ENCODE assay signal across 11 cellular contexts in the genomic region with DNA sequence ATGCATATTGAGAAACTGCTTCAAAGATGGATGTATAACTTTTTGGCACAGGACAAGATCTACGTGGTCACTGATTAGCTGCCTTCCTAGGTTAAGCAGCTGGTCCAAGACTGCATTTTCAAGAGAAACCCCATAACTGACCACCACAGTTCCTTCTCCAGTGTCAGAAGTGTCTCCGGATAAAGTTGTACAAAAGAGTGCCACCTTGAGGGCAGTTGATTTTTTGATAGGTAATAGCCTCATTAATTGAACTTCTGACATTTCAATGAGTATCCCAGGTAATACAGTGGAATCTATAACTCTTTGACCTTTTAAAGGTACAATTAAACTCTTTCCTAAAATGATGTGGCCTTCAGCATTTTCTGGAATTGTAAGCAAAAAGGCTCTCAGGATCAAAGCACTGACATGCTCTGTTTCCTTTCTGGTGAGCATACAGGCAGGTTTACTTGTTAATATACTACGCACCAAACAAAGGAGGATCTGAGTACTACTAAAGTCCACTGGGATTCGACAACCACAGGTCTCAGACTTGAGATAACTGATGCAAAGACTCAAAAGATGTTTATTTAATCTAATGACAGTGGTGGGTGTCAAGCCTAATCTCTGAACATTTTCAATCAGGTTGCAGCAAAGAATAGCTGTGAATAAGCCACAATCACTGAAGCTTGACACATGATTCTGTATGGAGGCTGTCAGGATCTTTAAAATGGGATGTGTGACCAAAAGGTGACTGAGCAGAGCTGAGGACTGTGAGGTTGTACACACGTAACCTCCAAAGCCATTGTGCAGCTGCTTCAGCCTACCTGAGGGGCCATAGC. TPM values are rescaled to one million over a fixed set of nuclear protein-coding genes. Genes with fewer than 3 reads are reported as not detected.
DNase-seq lines count a peak whose midpoint lies in the region; ATAC-seq, FAIRE-seq and TF ChIP-seq lines count a peak whose summit lies in the region.
"Had no signal": no experiment of that assay in that cellular context is flagged by ENCODE, and none has a peak within 500 bp of the region (broad histone marks: within the 10 kb centered on the region; RNA-seq: fewer than 3 reads in every experiment).

No MANE protein-coding gene starts in this region.

- H2BK120ac ChIP-seq in H9 (ENCODE audit: low read depth, low read length, poor library complexity, severe bottlenecking) = no peak overlapping the region

- no peak overlapping the region for H2BK20ac ChIP-seq in H9 (ENCODE audit: low read depth, low read length, poor library complexity, severe bottlenecking)

- H3K4me1 ChIP-seq in H9 (ENCODE audit: insufficient read depth, low read length) = no peaks in the 10 kb centered on the region

- no peak overlapping the region for H2AFZ ChIP-seq in H9 (ENCODE audit: low read length)

- no peaks in the 10 kb centered on the region for H3K27me3 Mint-ChIP-seq in H9 (ENCODE audit: low read depth)
- H3K27me3 Mint-ChIP-seq in activated CD4-positive, alpha-beta T cell treated with anti-CD3 and anti-CD28 coated beads, Interleukin-2, amount 10 ng/mL, durations not matched to agents 24 days and 14 days = no peaks in the 10 kb centered on the region

- H3K56ac ChIP-seq in H9 (ENCODE audit: insufficient read length, low read depth, low read length) = no peak overlapping the region

- no peak overlapping the region for H3K4me2 ChIP-seq in H9 (ENCODE audit: insufficient read depth, insufficient read length, low read length)

- H3K27me3 ChIP-seq in H9 (ENCODE audit: insufficient read depth, low read length) = no peaks in the 10 kb centered on the region

- TF ChIP-seq CTCF in D721Med (IDR thresholded peaks at IDR 0.05; ENCODE audit: insufficient read depth, missing control alignments) = peak; percentile 17
- TF ChIP-seq CTCF in H9 (conservative IDR thresholded peaks at IDR 0.05) = peak; percentile 43; the same call in 2 of the 3 replicates
- peak; percentile 10 for TF ChIP-seq CTCF in foreskin fibroblast (IDR thresholded peaks at IDR 0.05; ENCODE audit: low read depth, low read length)
- TF ChIP-seq CTCF in GM10248 (IDR thresholded peaks at IDR 0.05; ENCODE audit: control extremely low read depth, extremely low read depth, low read depth, missing control alignments) = no peak

- no peak overlapping the region for H3K4me3 ChIP-seq in foreskin fibroblast (ENCODE audit: low read depth in 1 of 2, low read length in 2 of 2)

- no peaks in the 10 kb centered on the region for H3K9me3 Mint-ChIP-seq in H9
- H3K9me3 Mint-ChIP-seq in activated CD4-positive, alpha-beta T cell treated with anti-CD3 and anti-CD28 coated beads, Interleukin-2, amount 10 ng/mL, durations not matched to agents 24 days and 14 days = no peaks in the 10 kb centered on the region

- H3K4me1 Mint-ChIP-seq in H9 = peaks cover 15 to 17% of the 10 kb centered on the region in 2 experiments
- no peaks in the 10 kb centered on the region for H3K4me1 Mint-ChIP-seq in activated CD4-positive, alpha-beta T cell treated with anti-CD3 and anti-CD28 coated beads, Interleukin-2, amount 10 ng/mL, durations not matched to agents 24 days and 14 days

- no peak overlapping the region for H3K9ac ChIP-seq in H9 (ENCODE audit: extremely low read depth, insufficient read length, low read length)

- no peaks in the 10 kb centered on the region for H3K79me2 ChIP-seq in H9 (ENCODE audit: insufficient read depth, low read length)

- no peak overlapping the region for H3K4me3 Mint-ChIP-seq in H9
- H3K4me3 Mint-ChIP-seq in activated CD4-positive, alpha-beta T cell treated with anti-CD3 and anti-CD28 coated beads, Interleukin-2, amount 10 ng/mL, durations not matched to agents 24 days and 14 days = no peak overlapping the region

- no peaks in the 10 kb centered on the region for H3K23me2 ChIP-seq in H9 (ENCODE audit: insufficient read length, low read depth, low read length, poor library complexity, severe bottlenecking)

- no peak overlapping the region for H2BK12ac ChIP-seq in H9 (ENCODE audit: insufficient read length, low read depth, low read length)

- POLR2A ChIA-PET in GM10248 (lab: Yijun Ruan, JAX) = no interaction called here

- no peak overlapping the region for H2AK5ac ChIP-seq in H9 (ENCODE audit: insufficient read length, low read length)

- intact Hi-C loops in activated CD4-positive, alpha-beta T cell treated with anti-CD3 and anti-CD28 coated beads, Interleukin-2, amount 10 ng/mL, durations not matched to agents 24 days and 14 days (cut with micrococcal nuclease) = no loop called here

- no peak for ATAC-seq in GM18502 (IDR thresholded peaks at IDR 0.05; ENCODE audit: poor library complexity, unreplicated experiment)

- FAIRE-seq in D721Med (lab: Jason Lieb, UNC) = no peak

- H2BK5ac ChIP-seq in H9 (ENCODE audit: insufficient read length, low read length) = no peak overlapping the region

- DNase-seq in D721Med (ENCODE audit: insufficient read length, low spot score) (no peak), H9 (no peak), OCI-M1 (lab: John Stamatoyannopoulos, UW) (peak; percentile 13), foreskin fibroblast (peak in 1 of 2 donors; percentile 31), DMS114 treated with DMSO at 0.1 percent for 48 hours (lab: John Stamatoyannopoulos, UW; ENCODE audit: unreplicated experiment) (no peak), GM10248 (ENCODE audit: extremely low spot score) (no peak)
- no peak for DNase-seq in activated CD4-positive, alpha-beta T cell treated with anti-CD3 and anti-CD28 coated beads, Interleukin-2, amount 10 ng/mL, durations not matched to agents 24 days and 14 days
- DNase-seq: activated CD8-positive, alpha-beta memory T cell treated with anti-CD3 and anti-CD28 coated beads, Interleukin-2, amount 50 U/mL, for 4 hours; cortex of kidney; NCI-H2029 treated with DMSO at 0.1 percent for 48 hours had no signal

- H3K9me3 ChIP-seq in H9 (ENCODE audit: control insufficient read depth, low read depth, low read length) = no peaks in the 10 kb centered on the region

- no peaks in the 10 kb centered on the region for H3K79me1 ChIP-seq in H9 (ENCODE audit: insufficient read depth, low read depth, low read length, poor library complexity, severe bottlenecking)

- H3K23ac ChIP-seq in H9 (ENCODE audit: insufficient read length, low read depth, low read length) = no peak overlapping the region

- H4K8ac ChIP-seq in H9 (replicated peaks; ENCODE audit: insufficient read length, low read depth, low read length) = no peak overlapping the region

- WGBS in H9 (ENCODE audit: extremely low coverage, insufficient read length, low lambda C conversion rate) = no CpG with 5 or more reads among the region's 5 CpGs

- H3K18ac ChIP-seq in H9 (ENCODE audit: insufficient read length, low read depth, low read length) = no peak overlapping the region

- H3T11ph ChIP-seq in H9 (ENCODE audit: low read length) = no peak overlapping the region

- H3K27ac Mint-ChIP-seq in H9 = peak overlapping the region in 2 of 3 experiments; percentile 34 to 44; a peak in 1 of 7 replicates
- no peak overlapping the region for H3K27ac Mint-ChIP-seq in activated CD4-positive, alpha-beta T cell treated with anti-CD3 and anti-CD28 coated beads, Interleukin-2, amount 10 ng/mL, durations not matched to agents 24 days and 14 days

- H3K14ac ChIP-seq in H9 (ENCODE audit: insufficient read depth, low read length) = no peak overlapping the region

- no peak overlapping the region for H3K4ac ChIP-seq in H9 (ENCODE audit: low read depth, low read length)

- H2BK15ac ChIP-seq in H9 (ENCODE audit: low read depth, low read length) = no peak overlapping the region

- H3K27ac ChIP-seq in H9 (ENCODE audit: insufficient read length, low read depth, low read length) = no peak overlapping the region

- no peak overlapping the region for H4K91ac ChIP-seq in H9 (ENCODE audit: insufficient read length, low read depth, low read length)

- H4K5ac ChIP-seq in H9 (ENCODE audit: insufficient read length, low read depth, low read length) = no peak overlapping the region

- CTCF ChIA-PET in GM10248 (lab: Yijun Ruan, JAX) = interaction anchor here (1.2 to 9.3 kb wide), 2 partner anchors 10 to 14 kb away, joined by 3 to 76 read pairs; no protein-coding TSS in a partner anchor

- no peaks in the 10 kb centered on the region for H4K20me1 ChIP-seq in H9 (ENCODE audit: control insufficient read depth, insufficient read depth, insufficient read length)

- H3K36me3 Mint-ChIP-seq in H9 (ENCODE audit: insufficient read depth in 1 of 3, low read depth in 3 of 3) = peaks cover 5 to 21% (median 16%) of the 10 kb centered on the region in 3 experiments; a peak in 6 of 7 replicates
- peaks cover 6% of the 10 kb centered on the region for H3K36me3 Mint-ChIP-seq in activated CD4-positive, alpha-beta T cell treated with anti-CD3 and anti-CD28 coated beads, Interleukin-2, amount 10 ng/mL, durations not matched to agents 24 days and 14 days (ENCODE audit: low read depth)

RNA-seq across cellular contexts. Expression of a gene that starts 21.2 kb away (rescaled TPM):
- total RNA-seq in H9 (2021) = 10.6 and 11.6 TPM in 2 replicates
- total RNA-seq in activated CD4-positive, alpha-beta T cell treated with anti-CD3 and anti-CD28 coated beads, Interleukin-2, amount 10 ng/mL, durations not matched to agents 24 days and 14 days = 8.0 and 8.9 TPM in 2 replicates

RNA-seq across cellular contexts. Expression of a gene that starts 22.3 kb away (rescaled TPM):
- 7.1 and 7.9 TPM in 2 replicates for total RNA-seq in H9 (2021)
- total RNA-seq in activated CD4-positive, alpha-beta T cell treated with anti-CD3 and anti-CD28 coated beads, Interleukin-2, amount 10 ng/mL, durations not matched to agents 24 days and 14 days = 5.9 and 6.6 TPM in 2 replicates
